ENCODE assay signal across 8 cellular contexts in genomic region chr18:75211721-75212625, GRCh38. TPM values are rescaled to one million over a fixed set of nuclear protein-coding genes. Genes with fewer than 3 reads are reported as not detected.
A peak's percentile ranks its signal among the peaks of the same experiment; 100 is the strongest.
DNase-seq lines count a peak whose midpoint lies in the region; ATAC-seq and TF ChIP-seq lines count a peak whose summit lies in the region.

No MANE protein-coding gene starts in this region.

- H3K27ac ChIP-seq in SJSA1 (no peak overlapping the region), left lung (peak overlapping the region; percentile 58 to 70)

- H3K9me3 ChIP-seq in SJSA1 (replicated peaks): no peaks in the 10 kb centered on the region
- no peaks in the 10 kb centered on the region for H3K9me3 ChIP-seq in left lung

- H3K36me3 ChIP-seq in SJSA1 (peaks cover 6% of the 10 kb centered on the region; the same call in 1 of the 2 replicates), left lung (no peaks in the 10 kb centered on the region)

- intact Hi-C loops in left lung (cut with DNase I): no loop called here

- DNase-seq in AG09309 (ENCODE audit: low read depth): no peak
- peak in 1 of 2 experiments; percentile 23 for DNase-seq in SJSA1 (ENCODE audit: low read depth in 1 of 2, low spot score in 2 of 2)
- DNase-seq in central memory CD4-positive, alpha-beta T cell: peak; percentile 22
- peak; percentile 67 to 86 for DNase-seq in left lung
- DNase-seq in stimulated activated naive CD8-positive, alpha-beta T cell treated with anti-CD3 and anti-CD28 coated beads, Interleukin-15, Interleukin-2, amounts not matched to agents 100 U/mL and 50 U/mL, for 24 hours: peak; percentile 51
- no peak for DNase-seq in NCI-H774 (lab: John Stamatoyannopoulos, UW)
- DNase-seq in NCI-H446 treated with DMSO at 0.1 percent for 48 hours (lab: John Stamatoyannopoulos, UW): no peak

- no peaks in the 10 kb centered on the region for H3K27me3 ChIP-seq in SJSA1 (replicated peaks)
- H3K27me3 ChIP-seq in left lung: no peaks in the 10 kb centered on the region

- no peak for TF ChIP-seq CTCF in AG09309 (IDR thresholded peaks at IDR 0.05; ENCODE audit: control insufficient read depth, insufficient read depth, low read depth, low read length, missing control alignments)
- TF ChIP-seq CTCF in left lung (IDR thresholded peaks at IDR 0.05): no peak

- H3K4me3 ChIP-seq in AG09309 (ENCODE audit: control insufficient read depth, low read depth, low read length) (peak overlapping the region; percentile 74), SJSA1 (peak overlapping the region; percentile 95), left lung (peak overlapping the region; percentile 65 to 70)

- peaks cover 40% of the 10 kb centered on the region for H3K4me1 ChIP-seq in SJSA1 (replicated peaks)
- peaks cover 5 to 61% of the 10 kb centered on the region in 2 donors for H3K4me1 ChIP-seq in left lung

- ATAC-seq in GM18498 (IDR thresholded peaks at IDR 0.05; ENCODE audit: unreplicated experiment) (peak; percentile 0), left lung (peak; percentile 2)
- ATAC-seq in stimulated activated naive CD8-positive, alpha-beta T cell treated with anti-CD3 and anti-CD28 coated beads, Interleukin-15, Interleukin-2, amounts not matched to agents 100 U/mL and 50 U/mL, for 24 hours: no peak

RNA-seq across cellular contexts. Expression of gene TSHZ1, which starts 1.4 kb away (rescaled TPM):
- 8.1 and 12.4 TPM in 2 replicates for total RNA-seq in SJSA1 (2014; rRNA removed; shearing (Covaris generic))
- total RNA-seq in left lung: 10 to 100 TPM; 13.3 to 20.2 TPM

RNA-seq across cellular contexts. Expression of gene PTGR3, which starts 3.0 kb away (rescaled TPM):
- total RNA-seq in SJSA1 (2014; rRNA removed; shearing (Covaris generic)): 16.2 and 17.4 TPM in 2 replicates
- 10 to 100 TPM; 25.7 to 30.4 TPM for total RNA-seq in left lung

Comparison
In these comparisons a context has a peak if more than half of its experiments do, and no peak if none do; other contexts are left out.
1. DNase-seq: peak in central memory CD4-positive, alpha-beta T cell (single experiment), left lung (2 of 2) and stimulated activated naive CD8-positive, alpha-beta T cell treated with anti-CD3 and anti-CD28 coated beads, Interleukin-15, Interleukin-2, amounts not matched to agents 100 U/mL and 50 U/mL, for 24 hours (single experiment); none in AG09309 (single experiment), NCI-H774 (single experiment) and NCI-H446 treated with DMSO at 0.1 percent for 48 hours (single experiment).
2. Peak in every context shown above with its lines, with median percentiles within 50 percentile points of each other: H3K4me3 ChIP-seq.